Comparison of ENCODE assay signal across 28 cellular contexts in genomic region chr1:8925960-8926359, GRCh38. TPM values are rescaled to one million over a fixed set of nuclear protein-coding genes. Genes with fewer than 3 reads are reported as not detected.
"Had no signal": no experiment of that assay in that cellular context is flagged by ENCODE, and none has a peak within 500 bp of the region (broad histone marks: within the 10 kb centered on the region; RNA-seq: fewer than 3 reads in every experiment).

No MANE protein-coding gene starts in this region.

- H3K36me3 Mint-ChIP-seq: stimulated activated naive B cell treated with anti-CD40 and anti-IgM and Interleukin-4, amounts not matched to agents 10 μg/mL and 1 μg/mL and 100 μg/mL, for 72 hours had no signal

- H3K27ac ChIP-seq: coronary artery, heart left ventricle, tibial artery, upper lobe of left lung, uterus had no signal

- H3K36me3 ChIP-seq: heart left ventricle, spleen, tibial artery, upper lobe of left lung, uterus had no signal

- H3K9me3 Mint-ChIP-seq: stimulated activated naive B cell treated with anti-CD40 and anti-IgM and Interleukin-4, amounts not matched to agents 10 μg/mL and 1 μg/mL and 100 μg/mL, for 72 hours had no signal

- H3K27me3 ChIP-seq: heart left ventricle, spleen, tibial artery, upper lobe of left lung, uterus had no signal

- ATAC-seq: heart left ventricle; sciatic nerve; stimulated activated naive B cell treated with anti-CD40 and anti-IgM and Interleukin-4, amounts not matched to agents 10 μg/mL and 1 μg/mL and 100 μg/mL, for 72 hours had no signal

- H3K4me3 Mint-ChIP-seq: naive thymus-derived CD8-positive, alpha-beta T cell; stimulated activated naive B cell treated with anti-CD40 and anti-IgM and Interleukin-4, amounts not matched to agents 10 μg/mL and 1 μg/mL and 100 μg/mL, for 72 hours had no signal

- H3K4me3 ChIP-seq: coronary artery, heart left ventricle, spleen, tibial artery, upper lobe of left lung, uterus had no signal

- H3K27me3 Mint-ChIP-seq: naive thymus-derived CD8-positive, alpha-beta T cell; stimulated activated naive B cell treated with anti-CD40 and anti-IgM and Interleukin-4, amounts not matched to agents 10 μg/mL and 1 μg/mL and 100 μg/mL, for 72 hours had no signal

- H3K27ac Mint-ChIP-seq: naive thymus-derived CD8-positive, alpha-beta T cell; stimulated activated naive B cell treated with anti-CD40 and anti-IgM and Interleukin-4, amounts not matched to agents 10 μg/mL and 1 μg/mL and 100 μg/mL, for 72 hours had no signal

- DNase-seq: effector CD8-positive, alpha-beta T cell; foreskin melanocyte; heart left ventricle; hippocampal formation; kidney glomerular epithelial cell; mesendoderm; posterior cingulate gyrus; spleen; stimulated activated CD4-positive, alpha-beta T cell treated with anti-CD3 and anti-CD28 coated beads, Interleukin-15, amount 100 ng/mL, for 24 hours; stimulated activated CD4-positive, alpha-beta T cell treated with anti-CD3 and anti-CD28 coated beads, Interleukin-1b, Interleukin-23, amount 100 ng/mL, for 48 hours; stimulated activated CD4-positive, alpha-beta T cell treated with anti-CD3 and anti-CD28 coated beads, Interleukin-4, amount 100 ng/mL, for 24 hours; stimulated activated naive B cell treated with anti-CD40 and anti-IgM and Interleukin-4, amounts not matched to agents 10 μg/mL and 1 μg/mL and 100 μg/mL, for 72 hours; tibial artery; upper lobe of left lung; uterus had no signal

- FAIRE-seq: islet of Langerhans had no signal

- H3K9me3 ChIP-seq: heart left ventricle, spleen, tibial artery, upper lobe of left lung, uterus had no signal

- H3K4me1 ChIP-seq: heart left ventricle, tibial artery, upper lobe of left lung, uterus had no signal

- H3K4me1 Mint-ChIP-seq: stimulated activated naive B cell treated with anti-CD40 and anti-IgM and Interleukin-4, amounts not matched to agents 10 μg/mL and 1 μg/mL and 100 μg/mL, for 72 hours had no signal

RNA-seq across cellular contexts. Expression of gene CA6, which starts 19.7 kb away (rescaled TPM):
- total RNA-seq: dermis microvascular lymphatic vessel endothelial cell, glomerular endothelial cell, heart left ventricle, liver, lung microvascular endothelial cell, osteocyte, pulmonary artery endothelial cell, sciatic nerve, skeletal muscle tissue, temporal lobe, upper lobe of left lung, uterus had no signal
- polyA plus RNA-seq: heart left ventricle, liver, neural cell had no signal
